Comparison of ENCODE assay signal across 13 cellular contexts in genomic region chr9:6355728-6356127, GRCh38. TPM values are rescaled to one million over a fixed set of nuclear protein-coding genes. Genes with fewer than 3 reads are reported as not detected.
A peak's percentile ranks its signal among the peaks of the same experiment; 100 is the strongest.
DNase-seq lines count a peak whose midpoint lies in the region; ATAC-seq, FAIRE-seq and TF ChIP-seq lines count a peak whose summit lies in the region.
"Had no signal": no experiment of that assay in that cellular context is flagged by ENCODE, and none has a peak within 500 bp of the region (broad histone marks: within the 10 kb centered on the region; RNA-seq: fewer than 3 reads in every experiment).

No MANE protein-coding gene starts in this region.

- no peak for TF ChIP-seq CTCF in astrocyte (IDR thresholded peaks at IDR 0.05; ENCODE audit: insufficient read depth, low read depth, low read length)
- no peak for TF ChIP-seq CTCF in osteocyte (IDR thresholded peaks at IDR 0.05)
- no peak for TF ChIP-seq CTCF in prostate gland (IDR thresholded peaks at IDR 0.05)

- no peak overlapping the region for H3K4me3 Mint-ChIP-seq in astrocyte (ENCODE audit: unreplicated experiment)
- H3K4me3 Mint-ChIP-seq in osteocyte (ENCODE audit: unreplicated experiment): no peak overlapping the region
- no peak overlapping the region for H3K4me3 Mint-ChIP-seq in activated naive CD8-positive, alpha-beta T cell treated with anti-CD3 and anti-CD28 coated beads, Interleukin-2, amount 50 U/mL, for 24 hours

- no peaks in the 10 kb centered on the region for H3K9me3 Mint-ChIP-seq in astrocyte (ENCODE audit: unreplicated experiment)
- H3K9me3 Mint-ChIP-seq in osteocyte (ENCODE audit: unreplicated experiment): no peaks in the 10 kb centered on the region
- H3K9me3 Mint-ChIP-seq in activated naive CD8-positive, alpha-beta T cell treated with anti-CD3 and anti-CD28 coated beads, Interleukin-2, amount 50 U/mL, for 24 hours: no peaks in the 10 kb centered on the region

- H3K4me2 ChIP-seq in astrocyte (ENCODE audit: low read length): no peak overlapping the region

- H3K4me1 ChIP-seq in astrocyte (ENCODE audit: insufficient read depth, low read length): no peaks in the 10 kb centered on the region
- H3K4me1 ChIP-seq in prostate gland (replicated peaks): no peaks in the 10 kb centered on the region
- H3K4me1 ChIP-seq: thyroid gland had no signal

- H3K36me3 ChIP-seq in astrocyte (ENCODE audit: insufficient read depth, low read length) (no peaks in the 10 kb centered on the region), prostate gland (no peaks in the 10 kb centered on the region)
- H3K36me3 ChIP-seq: thyroid gland had no signal

- DNase-seq in activated CD4-positive, CD25-positive, alpha-beta regulatory T cell treated with anti-CD3 and anti-CD28 coated beads, Interleukin-2, amount 50 U/mL, for 72 hours: no peak
- peak; percentile 57 for DNase-seq in astrocyte (ENCODE audit: low read depth)
- DNase-seq in osteocyte (ENCODE audit: extremely low spot score, unreplicated experiment): no peak
- no peak for DNase-seq in islet precursor cell
- no peak for DNase-seq in activated naive CD8-positive, alpha-beta T cell treated with anti-CD3 and anti-CD28 coated beads, Interleukin-2, amount 50 U/mL, for 24 hours
- no peak for DNase-seq in prostate gland (ENCODE audit: low spot score)
- DNase-seq: 8988T, kidney, NCI-H524, thyroid gland had no signal

- no peaks in the 10 kb centered on the region for H4K20me1 ChIP-seq in astrocyte (ENCODE audit: insufficient read depth, low read length)

- H3K27me3 ChIP-seq in astrocyte (ENCODE audit: insufficient read depth, low read length): no peaks in the 10 kb centered on the region
- H3K27me3 ChIP-seq in prostate gland (replicated peaks; ENCODE audit: insufficient read depth): no peaks in the 10 kb centered on the region
- H3K27me3 ChIP-seq: thyroid gland had no signal

- H3K4me1 Mint-ChIP-seq in astrocyte (ENCODE audit: low read depth, unreplicated experiment) (peaks cover 18% of the 10 kb centered on the region), osteocyte (ENCODE audit: unreplicated experiment) (peaks cover 20% of the 10 kb centered on the region)
- peaks cover 3% of the 10 kb centered on the region for H3K4me1 Mint-ChIP-seq in activated naive CD8-positive, alpha-beta T cell treated with anti-CD3 and anti-CD28 coated beads, Interleukin-2, amount 50 U/mL, for 24 hours

- peak; percentile 52 for FAIRE-seq in astrocyte (lab: Jason Lieb, UNC)
- FAIRE-seq: kidney had no signal

- H3K36me3 Mint-ChIP-seq in astrocyte (ENCODE audit: low read depth, unreplicated experiment) (no peaks in the 10 kb centered on the region), osteocyte (ENCODE audit: unreplicated experiment) (no peaks in the 10 kb centered on the region)
- H3K36me3 Mint-ChIP-seq in activated naive CD8-positive, alpha-beta T cell treated with anti-CD3 and anti-CD28 coated beads, Interleukin-2, amount 50 U/mL, for 24 hours (ENCODE audit: low read depth): no peaks in the 10 kb centered on the region

- ATAC-seq in activated CD4-positive, CD25-positive, alpha-beta regulatory T cell treated with anti-CD3 and anti-CD28 coated beads, Interleukin-2, amount 50 U/mL, for 24 hours: peak; percentile 64 to 81
- ATAC-seq in HG02759 (IDR thresholded peaks at IDR 0.05; ENCODE audit: unreplicated experiment): peak; percentile 63
- no peak for ATAC-seq in activated naive CD8-positive, alpha-beta T cell treated with anti-CD3 and anti-CD28 coated beads, Interleukin-2, amount 50 U/mL, for 24 hours

- TF ChIP-seq POLR2A in prostate gland (IDR thresholded peaks at IDR 0.05): no peak

- H3K4me3 ChIP-seq in astrocyte (ENCODE audit: insufficient read depth, low read depth, low read length) (no peak overlapping the region), prostate gland (no peak overlapping the region)
- H3K4me3 ChIP-seq: thyroid gland had no signal

- H3K9me3 ChIP-seq in astrocyte (ENCODE audit: insufficient read depth, low read depth, low read length): no peaks in the 10 kb centered on the region
- no peaks in the 10 kb centered on the region for H3K9me3 ChIP-seq in prostate gland
- H3K9me3 ChIP-seq: thyroid gland had no signal

- H3K27ac ChIP-seq in astrocyte (ENCODE audit: low read depth, low read length): peak overlapping the region; percentile 4
- H3K27ac ChIP-seq in prostate gland: no peak overlapping the region
- H3K27ac ChIP-seq: thyroid gland, VCaP had no signal

- H3K27ac Mint-ChIP-seq in astrocyte (ENCODE audit: unreplicated experiment) (peak overlapping the region; percentile 87), osteocyte (ENCODE audit: unreplicated experiment) (peak overlapping the region; percentile 80)
- H3K27ac Mint-ChIP-seq in activated naive CD8-positive, alpha-beta T cell treated with anti-CD3 and anti-CD28 coated beads, Interleukin-2, amount 50 U/mL, for 24 hours: no peak overlapping the region

- 58% methylated on average over 2 of the region's 2 CpGs for whole genome bisulfite sequencing in prostate gland

- intact Hi-C loops in prostate gland (cut with DNase I): loop anchor here (10.0 kb wide), 1 partner anchor 289 kb away; the partner anchor contains the start of gene GLDC

- no peaks in the 10 kb centered on the region for H3K79me2 ChIP-seq in astrocyte (ENCODE audit: insufficient read depth, low read length)

- peak overlapping the region; percentile 1 for H2AFZ ChIP-seq in astrocyte (ENCODE audit: low read depth, low read length)

- peak overlapping the region; percentile 14 for H3K9ac ChIP-seq in astrocyte (ENCODE audit: low read length)

- H3K27me3 Mint-ChIP-seq in astrocyte (ENCODE audit: low read depth, unreplicated experiment) (no peaks in the 10 kb centered on the region), osteocyte (ENCODE audit: unreplicated experiment) (peaks cover 13% of the 10 kb centered on the region)
- H3K27me3 Mint-ChIP-seq in activated naive CD8-positive, alpha-beta T cell treated with anti-CD3 and anti-CD28 coated beads, Interleukin-2, amount 50 U/mL, for 24 hours: peaks cover 7% of the 10 kb centered on the region

RNA-seq across cellular contexts. Expression of gene TPD52L3, which starts 27.6 kb away (rescaled TPM):
- not detected in 2 replicates for total RNA-seq in astrocyte
- total RNA-seq in osteocyte: not detected in 2 replicates
- total RNA-seq in prostate gland: 1 to 10 TPM in 1 of 2 donors, not detected in 1; 8.4 TPM
- total RNA-seq: kidney had no signal

RNA-seq across cellular contexts. Expression of gene UHRF2, which starts 57.3 kb away (rescaled TPM):
- total RNA-seq in astrocyte (36.4 and 37.4 TPM in 2 replicates), osteocyte (66.7 and 69.6 TPM in 2 replicates), prostate gland (10 to 100 TPM; 41.9 to 52.1 TPM)
